Comparison of ENCODE assay signal across 15 cellular contexts in genomic region chr14:102145395-102145794, GRCh38. TPM values are rescaled to one million over a fixed set of nuclear protein-coding genes. Genes with fewer than 3 reads are reported as not detected.
DNase-seq lines count a peak whose midpoint lies in the region; ATAC-seq and TF ChIP-seq lines count a peak whose summit lies in the region.
"Had no signal": no experiment of that assay in that cellular context is flagged by ENCODE, and none has a peak within 500 bp of the region (broad histone marks: within the 10 kb centered on the region; RNA-seq: fewer than 3 reads in every experiment).

No MANE protein-coding gene starts in this region.

- ATAC-seq in T-helper 17 cell: no peak
- no peak for ATAC-seq in GM18502 (IDR thresholded peaks at IDR 0.05; ENCODE audit: poor library complexity, unreplicated experiment)
- ATAC-seq: A549 had no signal

- intact Hi-C loops in dendritic cell treated with granulocyte-macrophage colony-stimulating factor and Interleukin-4, amounts not matched to agents 40 ng/mL and 50 ng/mL, for 4 days (cut with micrococcal nuclease): no loop called here

- no peaks in the 10 kb centered on the region for H3K9me3 ChIP-seq in T-helper 17 cell (ENCODE audit: control insufficient read depth, low read length, poor library complexity, severe bottlenecking)
- no peaks in the 10 kb centered on the region for H3K9me3 ChIP-seq in osteoblast (ENCODE audit: low read depth, low read length)
- H3K9me3 ChIP-seq: A549, BE2C had no signal

- H3K36me3 Mint-ChIP-seq in T-helper 17 cell (ENCODE audit: low read depth) (no peaks in the 10 kb centered on the region), type B pancreatic cell (peaks cover 3% of the 10 kb centered on the region)
- peaks cover 52% of the 10 kb centered on the region for H3K36me3 Mint-ChIP-seq in dendritic cell treated with granulocyte-macrophage colony-stimulating factor and Interleukin-4, amounts not matched to agents 40 ng/mL and 50 ng/mL, for 4 days (ENCODE audit: low read depth)

- H3K4me3 ChIP-seq in osteoblast (ENCODE audit: insufficient read depth, low read length): no peak overlapping the region
- no peak overlapping the region for H3K4me3 ChIP-seq in foreskin fibroblast (ENCODE audit: low read depth in 1 of 2, low read length in 2 of 2)
- H3K4me3 ChIP-seq: A549 had no signal

- H3K27ac ChIP-seq in osteoblast (ENCODE audit: low read depth, low read length): no peak overlapping the region
- H3K27ac ChIP-seq: A549, C4-2B had no signal

- no peak for TF ChIP-seq CTCF in osteoblast (IDR thresholded peaks at IDR 0.05; ENCODE audit: extremely low read depth, low read depth, low read length)
- TF ChIP-seq CTCF in type B pancreatic cell (conservative IDR thresholded peaks at IDR 0.05): no peak
- no peak for TF ChIP-seq CTCF in foreskin fibroblast (IDR thresholded peaks at IDR 0.05; ENCODE audit: low read depth, low read length)
- TF ChIP-seq CTCF in GM10266 (IDR thresholded peaks at IDR 0.05; ENCODE audit: control insufficient read depth, insufficient read depth, low read depth, missing control alignments): no peak

- H3K4me3 Mint-ChIP-seq in T-helper 17 cell: no peak overlapping the region
- no peak overlapping the region for H3K4me3 Mint-ChIP-seq in dendritic cell treated with granulocyte-macrophage colony-stimulating factor and Interleukin-4, amounts not matched to agents 40 ng/mL and 50 ng/mL, for 4 days
- no peak overlapping the region for H3K4me3 Mint-ChIP-seq in type B pancreatic cell
- H3K4me3 Mint-ChIP-seq: H9 had no signal

- H2AFZ ChIP-seq in osteoblast (ENCODE audit: low read length): no peak overlapping the region

- DNase-seq in T-helper 17 cell (no peak), osteoblast (ENCODE audit: insufficient read length, low spot score, missing footprints) (peak; percentile 74), type B pancreatic cell (ENCODE audit: extremely low spot score, unreplicated experiment) (peak; percentile 10), foreskin fibroblast (no peak), GM10266 (ENCODE audit: extremely low spot score) (no peak)
- DNase-seq: BE2C, DMS53, GF-D8, GOT3, H9 had no signal

- H3K27me3 ChIP-seq in osteoblast (ENCODE audit: insufficient read depth, low read length): no peaks in the 10 kb centered on the region
- H3K27me3 ChIP-seq: BE2C had no signal

- H3K79me2 ChIP-seq in osteoblast (ENCODE audit: insufficient read depth, low read length): peaks cover 98% of the 10 kb centered on the region

- H3K27me3 Mint-ChIP-seq in T-helper 17 cell (no peaks in the 10 kb centered on the region), type B pancreatic cell (no peaks in the 10 kb centered on the region)
- H3K27me3 Mint-ChIP-seq in dendritic cell treated with granulocyte-macrophage colony-stimulating factor and Interleukin-4, amounts not matched to agents 40 ng/mL and 50 ng/mL, for 4 days: no peaks in the 10 kb centered on the region
- H3K27me3 Mint-ChIP-seq: IgD-negative memory B cell had no signal

- H3K9me3 Mint-ChIP-seq in dendritic cell treated with granulocyte-macrophage colony-stimulating factor and Interleukin-4, amounts not matched to agents 40 ng/mL and 50 ng/mL, for 4 days: no peaks in the 10 kb centered on the region
- no peaks in the 10 kb centered on the region for H3K9me3 Mint-ChIP-seq in type B pancreatic cell
- H3K9me3 Mint-ChIP-seq: H9, IgD-negative memory B cell had no signal

- peaks cover 66% of the 10 kb centered on the region for H4K20me1 ChIP-seq in osteoblast (ENCODE audit: insufficient read depth, low read length)

- peak overlapping the region; percentile 43 for H3K27ac Mint-ChIP-seq in T-helper 17 cell
- H3K27ac Mint-ChIP-seq in dendritic cell treated with granulocyte-macrophage colony-stimulating factor and Interleukin-4, amounts not matched to agents 40 ng/mL and 50 ng/mL, for 4 days: peak overlapping the region; percentile 35
- no peak overlapping the region for H3K27ac Mint-ChIP-seq in type B pancreatic cell
- H3K27ac Mint-ChIP-seq: IgD-negative memory B cell had no signal

- H3K4me1 Mint-ChIP-seq in T-helper 17 cell: peaks cover 33% of the 10 kb centered on the region
- peaks cover 42% of the 10 kb centered on the region for H3K4me1 Mint-ChIP-seq in dendritic cell treated with granulocyte-macrophage colony-stimulating factor and Interleukin-4, amounts not matched to agents 40 ng/mL and 50 ng/mL, for 4 days (ENCODE audit: low read depth)
- H3K4me1 Mint-ChIP-seq in type B pancreatic cell (ENCODE audit: unreplicated experiment): peaks cover 15% of the 10 kb centered on the region

- H3K4me2 ChIP-seq in osteoblast (ENCODE audit: insufficient read depth, low read length): no peak overlapping the region
- H3K4me2 ChIP-seq: A549 had no signal

- peaks cover 4% of the 10 kb centered on the region for H3K36me3 ChIP-seq in osteoblast (ENCODE audit: insufficient read depth, low read length)

- H3K4me1 ChIP-seq in osteoblast (ENCODE audit: insufficient read depth, low read length): peaks cover 14% of the 10 kb centered on the region
- H3K4me1 ChIP-seq: BE2C had no signal

RNA-seq across cellular contexts. Expression of gene WDR20, which starts 5.7 kb away (rescaled TPM):
- total RNA-seq in T-helper 17 cell (10 to 100 TPM; 45.1 to 50.7 TPM), osteoblast (15.6 and 18.3 TPM in 2 replicates), type B pancreatic cell (ENCODE audit: low replicate concordance) (33.4 and 49.7 TPM in 2 replicates)

RNA-seq across cellular contexts. Expression of gene HSP90AA1, which starts 58.6 kb away (rescaled TPM):
- total RNA-seq in T-helper 17 cell (100 to 1,000 TPM; 514 to 570 TPM), osteoblast (193 and 198 TPM in 2 replicates), type B pancreatic cell (ENCODE audit: low replicate concordance) (585 and 652 TPM in 2 replicates)

Comparison
In these comparisons a context has a peak if more than half of its experiments do, and no peak if none do; other contexts are left out.
1. DNase-seq: peak in osteoblast (single experiment) and type B pancreatic cell (single experiment); none in T-helper 17 cell (0 of 3), foreskin fibroblast (0 of 2) and GM10266 (single experiment).